Comparison of ENCODE assay signal across 7 cellular contexts in the genomic region with DNA sequence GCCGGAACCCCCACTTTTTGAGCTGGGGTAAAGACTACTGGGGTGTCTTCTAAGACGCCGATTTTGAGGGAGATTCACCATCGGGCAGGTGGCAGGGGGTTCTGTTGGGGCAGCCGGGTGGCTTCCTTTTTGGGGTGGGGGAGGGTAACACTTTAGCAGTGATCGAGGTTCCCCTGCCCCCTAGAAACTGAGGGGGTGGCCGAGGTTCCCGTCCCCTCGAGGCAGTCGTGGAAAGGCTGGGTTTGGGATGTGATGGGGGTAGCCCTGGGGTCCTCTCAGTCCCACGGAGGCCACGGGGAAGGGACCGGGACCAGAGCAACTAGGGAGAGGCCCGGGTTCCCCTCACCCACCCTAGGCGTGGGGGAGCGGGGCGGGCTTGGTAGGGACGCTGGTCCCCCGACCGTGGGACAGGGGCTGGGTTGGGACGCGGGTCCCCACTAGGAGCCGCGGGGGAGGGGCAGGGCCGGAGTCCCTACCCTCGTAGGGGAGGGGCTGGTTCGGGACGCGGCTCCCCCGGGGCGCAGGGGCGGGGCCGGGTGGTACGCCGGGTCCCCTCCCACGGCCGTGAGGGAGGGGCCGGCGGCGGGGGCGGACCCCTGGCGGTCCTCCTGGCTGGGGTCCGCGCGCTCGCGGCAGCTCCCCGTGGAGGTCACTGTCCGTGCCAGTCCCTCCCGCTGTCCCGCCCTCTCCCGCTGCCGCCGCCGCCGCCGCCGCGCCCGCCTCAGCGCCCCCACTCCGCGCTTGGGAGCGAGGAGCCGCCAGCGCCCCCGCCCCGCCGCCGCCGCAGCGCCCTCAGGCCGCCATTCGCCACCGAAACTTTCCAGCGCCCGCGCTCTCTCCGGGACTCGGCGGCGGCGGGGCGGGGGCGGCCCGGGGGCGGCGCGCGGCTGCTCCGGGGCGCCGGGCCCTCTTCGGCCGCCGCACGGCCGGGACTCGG. TPM values are rescaled to one million over a fixed set of nuclear protein-coding genes. Genes with fewer than 3 reads are reported as not detected.
DNase-seq lines count a peak whose midpoint lies in the region; ATAC-seq and TF ChIP-seq lines count a peak whose summit lies in the region.

Gene TBL1X, plus strand, starts transcription at position 624 of the 937 bp plus-strand sequence. CDS start 188,529 bp downstream, outside the sequence.

- TF ChIP-seq CTCF in OCI-LY3 (IDR thresholded peaks at IDR 0.05; ENCODE audit: low read depth, low read length) (no peak), fibroblast of mammary gland (conservative IDR thresholded peaks at IDR 0.05; ENCODE audit: control insufficient read depth, insufficient read depth, low read depth, low read length) (no peak), tibial artery (IDR thresholded peaks at IDR 0.05) (no peak)

- H3K36me3 ChIP-seq in OCI-LY3 (replicated peaks; ENCODE audit: low read depth, low read length): peaks cover 10% of the 10 kb centered on the region
- no peaks in the 10 kb centered on the region for H3K36me3 ChIP-seq in tibial artery

- TF ChIP-seq POLR2A in GM15510 (IDR thresholded peaks at IDR 0.05; ENCODE audit: borderline replicate concordance, extremely low read depth, insufficient read length): peak; percentile 24

- intact Hi-C loops in tibial artery (cut with DNase I; ENCODE audit: low total_unique reads): loop anchor here (10.0 kb wide), 1 partner anchor 240 kb away; no protein-coding TSS in a partner anchor

- H3K27me3 ChIP-seq in OCI-LY3 (ENCODE audit: low read depth, low read length): no peaks in the 10 kb centered on the region
- H3K27me3 ChIP-seq in tibial artery: no peaks in the 10 kb centered on the region

- H3K9me3 ChIP-seq in OCI-LY3 (ENCODE audit: insufficient read depth, low read length) (no peaks in the 10 kb centered on the region), tibial artery (no peaks in the 10 kb centered on the region)

- peaks cover 0 to 9% of the 10 kb centered on the region in 2 donors for H3K27me3 Mint-ChIP-seq in natural killer cell treated with Interleukin-12 subunit alpha and Interleukin-12 subunit beta and Interleukin-15 and Interleukin-18, amount 100 ng/mL, for 72 hours

- peak within 1 kb of the TSS; percentile 93 for H3K4me3 ChIP-seq in OCI-LY3 (ENCODE audit: low read length)
- H3K4me3 ChIP-seq in fibroblast of mammary gland (ENCODE audit: control insufficient read depth, low read depth, low read length): peak within 1 kb of the TSS; percentile 54
- H3K4me3 ChIP-seq in tibial artery: peak within 1 kb of the TSS; percentile 77 to 83

- H3K4me1 Mint-ChIP-seq in natural killer cell treated with Interleukin-12 subunit alpha and Interleukin-12 subunit beta and Interleukin-15 and Interleukin-18, amount 100 ng/mL, for 72 hours (ENCODE audit: low read depth in 2 of 2): peaks cover 36 to 38% of the 10 kb centered on the region in 2 donors

- peak within 1 kb of the TSS; percentile 90 for H3K9ac ChIP-seq in OCI-LY3 (ENCODE audit: low read length)

- peak within 1 kb of the TSS; percentile 82 for H3K27ac ChIP-seq in OCI-LY3 (ENCODE audit: low read length)
- peak within 1 kb of the TSS; percentile 90 to 93 for H3K27ac ChIP-seq in tibial artery

- H3K36me3 Mint-ChIP-seq in natural killer cell treated with Interleukin-12 subunit alpha and Interleukin-12 subunit beta and Interleukin-15 and Interleukin-18, amount 100 ng/mL, for 72 hours: no peaks in the 10 kb centered on the region

- ATAC-seq in HG02884 (IDR thresholded peaks at IDR 0.05; ENCODE audit: unreplicated experiment): peak; percentile 33
- peak; percentile 69 to 70 for ATAC-seq in natural killer cell treated with Interleukin-12 subunit alpha and Interleukin-12 subunit beta and Interleukin-15 and Interleukin-18, amount 100 ng/mL, for 72 hours

- peak within 1 kb of the TSS; percentile 83 for H2AFZ ChIP-seq in OCI-LY3 (ENCODE audit: low read depth, low read length)

- H3K4me1 ChIP-seq in OCI-LY3 (ENCODE audit: low read length): peaks cover 31% of the 10 kb centered on the region
- H3K4me1 ChIP-seq in tibial artery: peaks cover 0 to 40% (median 16%) of the 10 kb centered on the region in 4 donors

- peak within 1 kb of the TSS; percentile 92 for H3K27ac Mint-ChIP-seq in natural killer cell treated with Interleukin-12 subunit alpha and Interleukin-12 subunit beta and Interleukin-15 and Interleukin-18, amount 100 ng/mL, for 72 hours

- H3K79me2 ChIP-seq in OCI-LY3 (ENCODE audit: low read length): peaks cover 34% of the 10 kb centered on the region

- peak within 1 kb of the TSS; percentile 96 for H3K4me2 ChIP-seq in OCI-LY3 (ENCODE audit: low read length)

- H3K4me3 Mint-ChIP-seq in natural killer cell treated with Interleukin-12 subunit alpha and Interleukin-12 subunit beta and Interleukin-15 and Interleukin-18, amount 100 ng/mL, for 72 hours: peak within 1 kb of the TSS; percentile 67

- peak; percentile 4 to 39 for DNase-seq in activated T-helper 1 cell treated with anti-CD3 and anti-CD28 coated beads, Interleukin-2, amount 50 U/mL, for 16 hours (ENCODE audit: low read depth in 1 of 2, low spot score in 1 of 2)
- peak; percentile 19 for DNase-seq in fibroblast of mammary gland (ENCODE audit: low read depth)
- DNase-seq in natural killer cell treated with Interleukin-12 subunit alpha and Interleukin-12 subunit beta and Interleukin-15 and Interleukin-18, amount 100 ng/mL, for 72 hours (ENCODE audit: low spot score): peak; percentile 76
- peak; percentile 22 to 71 for DNase-seq in tibial artery

- H3K9me3 Mint-ChIP-seq in natural killer cell treated with Interleukin-12 subunit alpha and Interleukin-12 subunit beta and Interleukin-15 and Interleukin-18, amount 100 ng/mL, for 72 hours: no peaks in the 10 kb centered on the region

- H4K20me1 ChIP-seq in OCI-LY3 (ENCODE audit: insufficient read depth, low read length): peaks cover 23% of the 10 kb centered on the region; the same call in 1 of the 2 replicates

RNA-seq across cellular contexts. Expression of gene TBL1X, which starts in this region (rescaled TPM):
- total RNA-seq in natural killer cell treated with Interleukin-12 subunit alpha and Interleukin-12 subunit beta and Interleukin-15 and Interleukin-18, amount 100 ng/mL, for 72 hours: 10 to 100 TPM; 32.3 to 37.9 TPM

Comparison
In these comparisons a context has a peak if more than half of its experiments do, and no peak if none do; other contexts are left out.
1. Peak in every context shown above with its lines: DNase-seq, ATAC-seq, H3K4me3 ChIP-seq and H3K27ac ChIP-seq.
2. DNase-seq: peak in every context shown above with its lines; median percentile 76 in natural killer cell treated with Interleukin-12 subunit alpha and Interleukin-12 subunit beta and Interleukin-15 and Interleukin-18, amount 100 ng/mL, for 72 hours; 46 in tibial artery; 22 in activated T-helper 1 cell treated with anti-CD3 and anti-CD28 coated beads, Interleukin-2, amount 50 U/mL, for 16 hours; 19 in fibroblast of mammary gland.